14 cellular contexts compared by ENCODE assay signal in genomic region chr5:34863947-34864346, GRCh38. TPM values are rescaled to one million over a fixed set of nuclear protein-coding genes. Genes with fewer than 3 reads are reported as not detected.
"Had no signal": no experiment of that assay in that cellular context is flagged by ENCODE, and none has a peak within 500 bp of the region (broad histone marks: within the 10 kb centered on the region; RNA-seq: fewer than 3 reads in every experiment).

No MANE protein-coding gene starts in this region.

- ATAC-seq: activated CD4-positive, CD25-positive, alpha-beta regulatory T cell treated with anti-CD3 and anti-CD28 coated beads, Interleukin-2, amount 50 U/mL, for 24 hours; esophagus mucosa; left ventricle myocardium superior; T-helper 17 cell had no signal

- H3K36me3 ChIP-seq: adrenal gland, colonic mucosa, ovary, stomach had no signal

- FAIRE-seq: urothelium cell line had no signal

- DNase-seq: activated naive CD4-positive, alpha-beta T cell treated with anti-CD3 and anti-CD28 coated beads, Interleukin-2, amount 50 U/mL, for 16 hours; adrenal gland; caudate nucleus; colonic mucosa; glutamatergic neuron; left ventricle myocardium superior; ovary; stomach; T-helper 17 cell had no signal

- H3K4me1 ChIP-seq: colonic mucosa, stomach had no signal

- H3K4me3 ChIP-seq: adrenal gland, colonic mucosa, ovary, skin epidermis, stomach had no signal

- H3K9me3 ChIP-seq: adrenal gland, colonic mucosa, ovary, stomach had no signal

- H3K27ac ChIP-seq: adrenal gland, colonic mucosa, ovary, skin epidermis, stomach had no signal

- H3K27me3 ChIP-seq: adrenal gland, colonic mucosa, ovary, stomach had no signal

RNA-seq across cellular contexts. Expression of gene TTC23L, which starts 25.0 kb away (rescaled TPM):
- total RNA-seq: activated T-helper 2 cell treated with anti-CD3 and anti-CD28 coated beads, Interferon-gamma antibody, Interleukin-2, Interleukin-4, amounts not matched to agents 10 μg/mL and 5 μg/mL and 100 μg/mL, durations not matched to agents 14 hours and 24 hours and 36 hours; esophagus mucosa; left ventricle myocardium superior had no signal
